Comparison of ENCODE assay signal across 13 cellular contexts in the genomic region with DNA sequence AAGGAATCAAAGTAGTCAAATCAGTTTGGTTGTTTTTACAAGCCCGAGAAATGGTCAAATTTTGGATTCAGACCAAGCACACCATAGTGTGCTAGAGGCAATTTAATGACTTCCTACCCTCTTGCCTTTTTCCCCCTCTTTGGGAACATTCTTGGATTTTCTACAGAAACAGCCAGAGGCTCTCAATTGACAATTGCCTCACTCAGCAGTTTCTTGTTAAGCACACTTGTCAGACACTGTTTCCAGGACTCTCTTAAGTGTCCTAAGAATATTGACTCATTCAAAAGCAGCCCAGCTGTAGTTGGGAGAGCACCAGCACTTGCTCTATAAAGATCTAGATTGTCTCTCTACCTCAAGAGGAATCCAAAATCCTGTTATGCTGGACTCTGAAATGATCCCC. TPM values are rescaled to one million over a fixed set of nuclear protein-coding genes. Genes with fewer than 3 reads are reported as not detected.
DNase-seq lines count a peak whose midpoint lies in the region; ATAC-seq and TF ChIP-seq lines count a peak whose summit lies in the region.
"Had no signal": no experiment of that assay in that cellular context is flagged by ENCODE, and none has a peak within 500 bp of the region (broad histone marks: within the 10 kb centered on the region; RNA-seq: fewer than 3 reads in every experiment).

No MANE protein-coding gene starts in this region.

- H3K79me2 ChIP-seq in trophoblast cell (ENCODE audit: control insufficient read depth, insufficient read depth, low read length, poor library complexity), result no peaks in the 10 kb centered on the region

- POLR2A ChIA-PET in WTC11 (lab: Charles Lee), result no interaction called here

- H3K27ac Mint-ChIP-seq in WTC11 (no peak overlapping the region), immature natural killer cell (no peak overlapping the region)
- H3K27ac Mint-ChIP-seq: activated CD4-positive, alpha-beta T cell treated with anti-CD3 and anti-CD28 coated beads, Interleukin-2, amount 10 ng/mL, durations not matched to agents 24 days and 14 days had no signal

- H4K12ac ChIP-seq in trophoblast cell (ENCODE audit: low read depth, low read length), result no peak overlapping the region

- no peak overlapping the region for H2BK120ac ChIP-seq in trophoblast cell (ENCODE audit: insufficient read depth, low read length, poor library complexity)

- H3K9ac ChIP-seq in trophoblast cell (ENCODE audit: low read length), result no peak overlapping the region

- no peak overlapping the region for H4K91ac ChIP-seq in trophoblast cell (ENCODE audit: low read depth, low read length)

- H3K27ac ChIP-seq in temporal lobe (ENCODE audit: low read depth, low read length), result peak overlapping the region; percentile 40
- H3K27ac ChIP-seq in trophoblast cell (ENCODE audit: low read depth, low read length), result no peak overlapping the region
- H3K27ac ChIP-seq: psoas muscle had no signal

- H3K36me3 ChIP-seq in trophoblast cell (ENCODE audit: control insufficient read depth in 1 of 2, insufficient read depth in 2 of 2, low read length in 2 of 2), result no peaks in the 10 kb centered on the region
- H3K36me3 ChIP-seq: heart left ventricle had no signal

- no peak for TF ChIP-seq CTCF in WTC11 (IDR thresholded peaks at IDR 0.05)

- H2AK5ac ChIP-seq in trophoblast cell (ENCODE audit: low read length), result no peak overlapping the region

- H2AFZ ChIP-seq in trophoblast cell (ENCODE audit: insufficient read depth, low read length, poor library complexity), result no peak overlapping the region

- H2BK12ac ChIP-seq in trophoblast cell (ENCODE audit: low read length), result no peak overlapping the region

- no CpG with 5 or more reads among the region's 1 CpG for WGBS in trophoblast cell (ENCODE audit: extremely low coverage, insufficient coverage, insufficient read length)

- H3K4me3 ChIP-seq in trophoblast cell (ENCODE audit: low read depth, low read length), result no peak overlapping the region
- H3K4me3 ChIP-seq: psoas muscle had no signal

- H3K4me1 Mint-ChIP-seq in WTC11 (peaks cover 24% of the 10 kb centered on the region), immature natural killer cell (peaks cover 21 to 25% of the 10 kb centered on the region in 2 donors)

- H3K14ac ChIP-seq in trophoblast cell (ENCODE audit: low read length), result no peak overlapping the region

- H3K27me3 Mint-ChIP-seq in WTC11 (ENCODE audit: low read depth) (peaks cover 31% of the 10 kb centered on the region), immature natural killer cell (ENCODE audit: low read depth in 3 of 3) (peaks cover 16 to 30% (median 29%) of the 10 kb centered on the region in 3 donors)

- H2BK5ac ChIP-seq in trophoblast cell (ENCODE audit: low read depth, low read length, poor library complexity), result no peak overlapping the region

- H3K27me3 ChIP-seq in trophoblast cell (ENCODE audit: insufficient read depth, low read length), result peaks cover 3% of the 10 kb centered on the region

- peaks cover 4% of the 10 kb centered on the region for H3K79me1 ChIP-seq in trophoblast cell (ENCODE audit: low read length)

- ATAC-seq in WTC11, result no peak

- H3K9me3 Mint-ChIP-seq in WTC11 (peaks cover 4% of the 10 kb centered on the region), immature natural killer cell (no peaks in the 10 kb centered on the region)

- H3K9me3 ChIP-seq in trophoblast cell (ENCODE audit: insufficient read depth, low read depth, low read length), result no peaks in the 10 kb centered on the region
- H3K9me3 ChIP-seq: psoas muscle had no signal

- no peak overlapping the region for H3K4me2 ChIP-seq in trophoblast cell (ENCODE audit: low read length)

- no peak overlapping the region for H3K23ac ChIP-seq in trophoblast cell (ENCODE audit: low read length)

- CTCF ChIA-PET in WTC11 (lab: Charles Lee), result interaction anchor here (0.5 to 1.1 kb wide), 2 partner anchors 9 to 196 kb away, joined by 3 to 5 read pairs; no protein-coding TSS in a partner anchor

- DNase-seq in NCI-H2196 (lab: John Stamatoyannopoulos, UW; ENCODE audit: unreplicated experiment) (peak; percentile 33), NCI-H2196 treated with DMSO at 0.1 percent for 48 hours (lab: John Stamatoyannopoulos, UW; ENCODE audit: unreplicated experiment) (no peak), WTC11 (ENCODE audit: low spot score) (no peak), immature natural killer cell (no peak), NCI-H187 (lab: John Stamatoyannopoulos, UW) (no peak), NCI-H1048 (lab: John Stamatoyannopoulos, UW) (no peak), trophoblast cell (no peak)
- DNase-seq: GF-D8, NCI-H1417 treated with DMSO at 0.1 percent for 48 hours had no signal

- no peak overlapping the region for H3K4ac ChIP-seq in trophoblast cell (ENCODE audit: low read depth, low read length)

- no peak overlapping the region for H3K18ac ChIP-seq in trophoblast cell (ENCODE audit: low read length)

- H3K36me3 Mint-ChIP-seq in WTC11 (peaks cover under 1% of the 10 kb centered on the region), immature natural killer cell (no peaks in the 10 kb centered on the region)

- H3K4me3 Mint-ChIP-seq in WTC11 (peak overlapping the region; percentile 87; the same call in 1 of the 2 replicates), immature natural killer cell (peak overlapping the region in 3 of 5 donors; percentile 85 to 94 (median 92))

- H3K4me1 ChIP-seq in trophoblast cell (ENCODE audit: control insufficient read depth in 1 of 2, insufficient read depth in 2 of 2, low read length in 2 of 2), result peaks cover 10 to 14% of the 10 kb centered on the region in 2 experiments

- H4K8ac ChIP-seq in trophoblast cell (ENCODE audit: low read depth, low read length), result no peak overlapping the region

TF ChIP-seq in WTC11, 78 proteins besides CTCF, POLR2A, EP300 and RAD21 (continues in another document):
- TF ChIP-seq, protein P1, sequence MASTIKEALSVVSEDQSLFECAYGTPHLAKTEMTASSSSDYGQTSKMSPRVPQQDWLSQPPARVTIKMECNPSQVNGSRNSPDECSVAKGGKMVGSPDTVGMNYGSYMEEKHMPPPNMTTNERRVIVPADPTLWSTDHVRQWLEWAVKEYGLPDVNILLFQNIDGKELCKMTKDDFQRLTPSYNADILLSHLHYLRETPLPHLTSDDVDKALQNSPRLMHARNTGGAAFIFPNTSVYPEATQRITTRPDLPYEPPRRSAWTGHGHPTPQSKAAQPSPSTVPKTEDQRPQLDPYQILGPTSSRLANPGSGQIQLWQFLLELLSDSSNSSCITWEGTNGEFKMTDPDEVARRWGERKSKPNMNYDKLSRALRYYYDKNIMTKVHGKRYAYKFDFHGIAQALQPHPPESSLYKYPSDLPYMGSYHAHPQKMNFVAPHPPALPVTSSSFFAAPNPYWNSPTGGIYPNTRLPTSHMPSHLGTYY (CRISPR knock-in tag; IDR thresholded peaks at IDR 0.05), result no peak
- TF ChIP-seq, protein P2, sequence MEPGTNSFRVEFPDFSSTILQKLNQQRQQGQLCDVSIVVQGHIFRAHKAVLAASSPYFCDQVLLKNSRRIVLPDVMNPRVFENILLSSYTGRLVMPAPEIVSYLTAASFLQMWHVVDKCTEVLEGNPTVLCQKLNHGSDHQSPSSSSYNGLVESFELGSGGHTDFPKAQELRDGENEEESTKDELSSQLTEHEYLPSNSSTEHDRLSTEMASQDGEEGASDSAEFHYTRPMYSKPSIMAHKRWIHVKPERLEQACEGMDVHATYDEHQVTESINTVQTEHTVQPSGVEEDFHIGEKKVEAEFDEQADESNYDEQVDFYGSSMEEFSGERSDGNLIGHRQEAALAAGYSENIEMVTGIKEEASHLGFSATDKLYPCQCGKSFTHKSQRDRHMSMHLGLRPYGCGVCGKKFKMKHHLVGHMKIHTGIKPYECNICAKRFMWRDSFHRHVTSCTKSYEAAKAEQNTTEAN (CRISPR knock-in tag; IDR thresholded peaks at IDR 0.05), result no peak
- TF ChIP-seq, protein P3, sequence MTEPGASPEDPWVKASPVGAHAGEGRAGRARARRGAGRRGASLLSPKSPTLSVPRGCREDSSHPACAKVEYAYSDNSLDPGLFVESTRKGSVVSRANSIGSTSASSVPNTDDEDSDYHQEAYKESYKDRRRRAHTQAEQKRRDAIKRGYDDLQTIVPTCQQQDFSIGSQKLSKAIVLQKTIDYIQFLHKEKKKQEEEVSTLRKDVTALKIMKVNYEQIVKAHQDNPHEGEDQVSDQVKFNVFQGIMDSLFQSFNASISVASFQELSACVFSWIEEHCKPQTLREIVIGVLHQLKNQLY (CRISPR knock-in tag; IDR thresholded peaks at IDR 0.05), result no peak
- TF ChIP-seq, protein P4, sequence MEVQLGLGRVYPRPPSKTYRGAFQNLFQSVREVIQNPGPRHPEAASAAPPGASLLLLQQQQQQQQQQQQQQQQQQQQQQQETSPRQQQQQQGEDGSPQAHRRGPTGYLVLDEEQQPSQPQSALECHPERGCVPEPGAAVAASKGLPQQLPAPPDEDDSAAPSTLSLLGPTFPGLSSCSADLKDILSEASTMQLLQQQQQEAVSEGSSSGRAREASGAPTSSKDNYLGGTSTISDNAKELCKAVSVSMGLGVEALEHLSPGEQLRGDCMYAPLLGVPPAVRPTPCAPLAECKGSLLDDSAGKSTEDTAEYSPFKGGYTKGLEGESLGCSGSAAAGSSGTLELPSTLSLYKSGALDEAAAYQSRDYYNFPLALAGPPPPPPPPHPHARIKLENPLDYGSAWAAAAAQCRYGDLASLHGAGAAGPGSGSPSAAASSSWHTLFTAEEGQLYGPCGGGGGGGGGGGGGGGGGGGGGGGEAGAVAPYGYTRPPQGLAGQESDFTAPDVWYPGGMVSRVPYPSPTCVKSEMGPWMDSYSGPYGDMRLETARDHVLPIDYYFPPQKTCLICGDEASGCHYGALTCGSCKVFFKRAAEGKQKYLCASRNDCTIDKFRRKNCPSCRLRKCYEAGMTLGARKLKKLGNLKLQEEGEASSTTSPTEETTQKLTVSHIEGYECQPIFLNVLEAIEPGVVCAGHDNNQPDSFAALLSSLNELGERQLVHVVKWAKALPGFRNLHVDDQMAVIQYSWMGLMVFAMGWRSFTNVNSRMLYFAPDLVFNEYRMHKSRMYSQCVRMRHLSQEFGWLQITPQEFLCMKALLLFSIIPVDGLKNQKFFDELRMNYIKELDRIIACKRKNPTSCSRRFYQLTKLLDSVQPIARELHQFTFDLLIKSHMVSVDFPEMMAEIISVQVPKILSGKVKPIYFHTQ (CRISPR knock-in tag; IDR thresholded peaks at IDR 0.05), result no peak
- TF ChIP-seq KAT7 (CRISPR knock-in tag; IDR thresholded peaks at IDR 0.05; ENCODE audit: borderline replicate concordance), result no peak
- no peak for TF ChIP-seq HMGA2 (CRISPR knock-in tag; IDR thresholded peaks at IDR 0.05)
- TF ChIP-seq, protein P5, sequence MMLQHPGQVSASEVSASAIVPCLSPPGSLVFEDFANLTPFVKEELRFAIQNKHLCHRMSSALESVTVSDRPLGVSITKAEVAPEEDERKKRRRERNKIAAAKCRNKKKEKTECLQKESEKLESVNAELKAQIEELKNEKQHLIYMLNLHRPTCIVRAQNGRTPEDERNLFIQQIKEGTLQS (CRISPR knock-in tag; conservative IDR thresholded peaks at IDR 0.05), result no peak

RNA-seq across cellular contexts. Expression of a gene that starts 1.5 kb away (rescaled TPM):
- total RNA-seq in WTC11 (2021) (3.3 to 3.6 TPM (median 3.6 TPM) in 3 replicates), temporal lobe (9.3 TPM)
- polyA plus RNA-seq in immature natural killer cell, result under 1 TPM in 1 of 3 donors, not detected in 2; 0.09 TPM
- polyA plus RNA-seq in trophoblast cell (2013), result 1.5 TPM in 2 replicates

RNA-seq across cellular contexts. Expression of a gene that starts 44.6 kb away (rescaled TPM):
- total RNA-seq in WTC11 (2021), result 24.4 to 31.6 TPM (median 28.9 TPM) in 3 replicates
- polyA plus RNA-seq in immature natural killer cell, result 10 to 100 TPM; 46.2 to 68.9 (median 46.3) TPM
- total RNA-seq in temporal lobe, result 21.1 TPM
- 28.2 and 29.0 TPM in 2 replicates for polyA plus RNA-seq in trophoblast cell (2013)
